1 cellular context compared by ENCODE assay signal in the genomic region with DNA sequence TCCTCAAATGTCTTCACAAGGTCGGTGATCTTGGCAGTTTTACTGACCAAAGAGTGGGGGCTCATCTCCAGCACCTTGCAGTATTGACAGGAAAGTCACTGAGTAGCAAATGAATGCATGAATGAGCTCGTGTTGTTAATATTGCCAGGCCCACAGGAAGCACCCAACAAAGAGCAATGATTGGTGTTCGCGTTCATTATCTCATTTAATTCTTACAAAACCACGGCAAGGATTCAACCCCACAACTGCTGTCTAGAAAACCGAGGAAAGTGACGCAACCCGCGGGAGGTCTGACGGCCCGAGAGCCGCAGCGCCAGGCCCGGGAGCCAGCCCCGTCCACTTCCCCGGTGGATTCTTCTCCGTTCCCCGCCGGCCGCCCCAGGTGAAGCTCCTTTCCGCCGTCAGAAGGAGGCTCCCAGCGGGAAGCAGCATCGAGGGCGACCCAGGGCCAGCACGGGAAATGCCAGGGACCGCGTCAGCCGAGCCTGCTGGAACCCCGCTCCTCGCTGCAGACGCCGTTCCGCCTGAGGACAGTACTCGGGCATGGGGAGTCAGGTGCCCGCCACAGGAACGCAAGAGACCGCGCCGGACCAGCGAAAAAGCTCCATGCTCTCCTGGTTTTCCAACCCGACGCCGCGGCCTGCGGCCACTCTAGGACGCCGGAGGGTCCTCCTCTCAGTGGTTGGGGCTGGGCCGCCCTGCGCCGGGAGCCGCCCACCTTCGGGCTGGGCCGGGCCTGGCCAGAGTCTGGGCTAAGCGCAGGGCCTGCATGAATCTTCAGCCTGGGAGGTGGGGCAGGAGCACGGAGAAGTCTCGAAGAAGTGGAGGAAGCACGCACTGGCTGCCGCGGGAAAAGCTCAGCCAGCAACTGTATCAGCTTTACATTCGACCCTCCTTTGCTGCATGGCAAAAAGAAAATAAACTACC.
TF ChIP-seq lines count a peak whose summit lies in the region.

No MANE protein-coding gene starts in this region.

TF ChIP-seq in K562, 482 proteins besides CTCF, POLR2A, EP300 and RAD21 (continued from another document and continues in another):
- TF ChIP-seq KDM4B (IDR thresholded peaks at IDR 0.05; ENCODE audit: borderline replicate concordance in 2 of 2, low read depth in 1 of 2) (0 out of 4 replicates have a peak, but pooled peaks of 1 of the 2 experiments have one; percentile 30), ATF1 (CRISPR knock-in tag; IDR thresholded peaks at IDR 0.05) (no peak), ATF1 (tag; IDR thresholded peaks at IDR 0.05) (peak; percentile 86), ZNF239 (CRISPR knock-in tag; IDR thresholded peaks at IDR 0.05) (peak; percentile 6), ATF7 (IDR thresholded peaks at IDR 0.05) (peak; percentile 68), NCOA6 (IDR thresholded peaks at IDR 0.05) (peak; percentile 96), HDAC3 (IDR thresholded peaks at IDR 0.05; ENCODE audit: borderline replicate concordance, partially characterized antibody) (no peak), SUPT5H (IDR thresholded peaks at IDR 0.05) (peak; percentile 90), MIER1 (IDR thresholded peaks at IDR 0.05; ENCODE audit: low read depth) (0 out of 2 replicates have a peak, but pooled peaks have one; percentile 28), ZNF584 (CRISPR knock-in tag; IDR thresholded peaks at IDR 0.05; ENCODE audit: low read depth) (no peak), SIX5 (IDR thresholded peaks at IDR 0.05; ENCODE audit: borderline replicate concordance in 1 of 2, insufficient read depth in 1 of 2, low read depth in 1 of 2, low read length in 2 of 2) (0 out of 4 replicates have a peak, but pooled peaks of 1 of the 2 experiments have one; percentile 8), ZC3H8 (IDR thresholded peaks at IDR 0.05) (0 out of 2 replicates have a peak, but pooled peaks have one; percentile 81), ZNF274 (IDR thresholded peaks at IDR 0.05; ENCODE audit: borderline replicate concordance, low read depth, low read length) (no peak), ZNF12 (CRISPR knock-in tag; IDR thresholded peaks at IDR 0.05) (no peak), ESRRB (CRISPR knock-in tag; IDR thresholded peaks at IDR 0.05; ENCODE audit: borderline replicate concordance) (no peak), ZNF347 (CRISPR knock-in tag; IDR thresholded peaks at IDR 0.05; ENCODE audit: low read depth) (no peak), LCOR (CRISPR knock-in tag; IDR thresholded peaks at IDR 0.05) (no peak; the same call in 1 of the 2 replicates), YY1 (IDR thresholded peaks at IDR 0.05; ENCODE audit: borderline replicate concordance in 1 of 3, control insufficient read depth in 1 of 3, extremely low read depth in 1 of 3, insufficient read depth in 3 of 3, insufficient read length in 1 of 3, insufficient replicate concordance in 2 of 3, low read depth in 1 of 3, low read length in 2 of 3) (peak in 2 of 3 experiments; percentile 72 to 87), NFATC3 (IDR thresholded peaks at IDR 0.05) (no peak), MAFK (IDR thresholded peaks at IDR 0.05; ENCODE audit: low read length) (no peak), HNRNPH1 (optimal IDR thresholded peaks at IDR 0.05; ENCODE audit: low read depth, low read length) (no peak), CREM (IDR thresholded peaks at IDR 0.05; ENCODE audit: low read depth) (peak; percentile 7; the same call in 1 of the 2 replicates), SRSF7 (optimal IDR thresholded peaks at IDR 0.05; ENCODE audit: low read depth, low read length) (no peak), SMAD3 (CRISPR knock-in tag; conservative IDR thresholded peaks at IDR 0.05) (no peak), FOXJ3 (CRISPR knock-in tag; IDR thresholded peaks at IDR 0.05) (no peak), CCNT2 (IDR thresholded peaks at IDR 0.05; ENCODE audit: borderline replicate concordance, extremely low read depth, insufficient read length, low read depth, low read length) (peak; percentile 92), POLR3A (IDR thresholded peaks at IDR 0.05; ENCODE audit: borderline replicate concordance, extremely low read depth, insufficient read depth, insufficient read length) (no peak), ZNF431 (CRISPR knock-in tag; IDR thresholded peaks at IDR 0.05) (no peak), ZNF253 (CRISPR knock-in tag; conservative IDR thresholded peaks at IDR 0.05) (no peak), ZNF696 (CRISPR knock-in tag; conservative IDR thresholded peaks at IDR 0.05) (no peak), NFRKB (IDR thresholded peaks at IDR 0.05; ENCODE audit: low read depth) (peak; percentile 80; the same call in 1 of the 2 replicates), ZZZ3 (IDR thresholded peaks at IDR 0.05) (no peak), SMAD2 (IDR thresholded peaks at IDR 0.05; ENCODE audit: low read depth, low read length) (no peak)
- TF ChIP-seq, protein P1, sequence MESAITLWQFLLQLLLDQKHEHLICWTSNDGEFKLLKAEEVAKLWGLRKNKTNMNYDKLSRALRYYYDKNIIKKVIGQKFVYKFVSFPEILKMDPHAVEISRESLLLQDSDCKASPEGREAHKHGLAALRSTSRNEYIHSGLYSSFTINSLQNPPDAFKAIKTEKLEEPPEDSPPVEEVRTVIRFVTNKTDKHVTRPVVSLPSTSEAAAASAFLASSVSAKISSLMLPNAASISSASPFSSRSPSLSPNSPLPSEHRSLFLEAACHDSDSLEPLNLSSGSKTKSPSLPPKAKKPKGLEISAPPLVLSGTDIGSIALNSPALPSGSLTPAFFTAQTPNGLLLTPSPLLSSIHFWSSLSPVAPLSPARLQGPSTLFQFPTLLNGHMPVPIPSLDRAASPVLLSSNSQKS (CRISPR knock-in tag; IDR thresholded peaks at IDR 0.05): no peak
- TF ChIP-seq, protein P2, sequence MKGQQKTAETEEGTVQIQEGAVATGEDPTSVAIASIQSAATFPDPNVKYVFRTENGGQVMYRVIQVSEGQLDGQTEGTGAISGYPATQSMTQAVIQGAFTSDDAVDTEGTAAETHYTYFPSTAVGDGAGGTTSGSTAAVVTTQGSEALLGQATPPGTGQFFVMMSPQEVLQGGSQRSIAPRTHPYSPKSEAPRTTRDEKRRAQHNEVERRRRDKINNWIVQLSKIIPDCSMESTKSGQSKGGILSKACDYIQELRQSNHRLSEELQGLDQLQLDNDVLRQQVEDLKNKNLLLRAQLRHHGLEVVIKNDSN (CRISPR knock-in tag; IDR thresholded peaks at IDR 0.05): no peak
- TF ChIP-seq, protein P3, sequence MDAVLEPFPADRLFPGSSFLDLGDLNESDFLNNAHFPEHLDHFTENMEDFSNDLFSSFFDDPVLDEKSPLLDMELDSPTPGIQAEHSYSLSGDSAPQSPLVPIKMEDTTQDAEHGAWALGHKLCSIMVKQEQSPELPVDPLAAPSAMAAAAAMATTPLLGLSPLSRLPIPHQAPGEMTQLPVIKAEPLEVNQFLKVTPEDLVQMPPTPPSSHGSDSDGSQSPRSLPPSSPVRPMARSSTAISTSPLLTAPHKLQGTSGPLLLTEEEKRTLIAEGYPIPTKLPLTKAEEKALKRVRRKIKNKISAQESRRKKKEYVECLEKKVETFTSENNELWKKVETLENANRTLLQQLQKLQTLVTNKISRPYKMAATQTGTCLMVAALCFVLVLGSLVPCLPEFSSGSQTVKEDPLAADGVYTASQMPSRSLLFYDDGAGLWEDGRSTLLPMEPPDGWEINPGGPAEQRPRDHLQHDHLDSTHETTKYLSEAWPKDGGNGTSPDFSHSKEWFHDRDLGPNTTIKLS (IDR thresholded peaks at IDR 0.05; ENCODE audit: borderline replicate concordance, low read depth): peak; percentile 70; the same call in 1 of the 2 replicates
- TF ChIP-seq, protein P4, sequence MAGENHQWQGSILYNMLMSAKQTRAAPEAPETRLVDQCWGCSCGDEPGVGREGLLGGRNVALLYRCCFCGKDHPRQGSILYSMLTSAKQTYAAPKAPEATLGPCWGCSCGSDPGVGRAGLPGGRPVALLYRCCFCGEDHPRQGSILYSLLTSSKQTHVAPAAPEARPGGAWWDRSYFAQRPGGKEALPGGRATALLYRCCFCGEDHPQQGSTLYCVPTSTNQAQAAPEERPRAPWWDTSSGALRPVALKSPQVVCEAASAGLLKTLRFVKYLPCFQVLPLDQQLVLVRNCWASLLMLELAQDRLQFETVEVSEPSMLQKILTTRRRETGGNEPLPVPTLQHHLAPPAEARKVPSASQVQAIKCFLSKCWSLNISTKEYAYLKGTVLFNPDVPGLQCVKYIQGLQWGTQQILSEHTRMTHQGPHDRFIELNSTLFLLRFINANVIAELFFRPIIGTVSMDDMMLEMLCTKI (IDR thresholded peaks at IDR 0.05; ENCODE audit: partially characterized antibody): no peak
- TF ChIP-seq, protein P5, sequence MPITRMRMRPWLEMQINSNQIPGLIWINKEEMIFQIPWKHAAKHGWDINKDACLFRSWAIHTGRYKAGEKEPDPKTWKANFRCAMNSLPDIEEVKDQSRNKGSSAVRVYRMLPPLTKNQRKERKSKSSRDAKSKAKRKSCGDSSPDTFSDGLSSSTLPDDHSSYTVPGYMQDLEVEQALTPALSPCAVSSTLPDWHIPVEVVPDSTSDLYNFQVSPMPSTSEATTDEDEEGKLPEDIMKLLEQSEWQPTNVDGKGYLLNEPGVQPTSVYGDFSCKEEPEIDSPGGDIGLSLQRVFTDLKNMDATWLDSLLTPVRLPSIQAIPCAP (CRISPR knock-in tag; IDR thresholded peaks at IDR 0.05; ENCODE audit: borderline replicate concordance): 0 out of 2 replicates have a peak, but pooled peaks have one; percentile 43
- TF ChIP-seq, protein P6, sequence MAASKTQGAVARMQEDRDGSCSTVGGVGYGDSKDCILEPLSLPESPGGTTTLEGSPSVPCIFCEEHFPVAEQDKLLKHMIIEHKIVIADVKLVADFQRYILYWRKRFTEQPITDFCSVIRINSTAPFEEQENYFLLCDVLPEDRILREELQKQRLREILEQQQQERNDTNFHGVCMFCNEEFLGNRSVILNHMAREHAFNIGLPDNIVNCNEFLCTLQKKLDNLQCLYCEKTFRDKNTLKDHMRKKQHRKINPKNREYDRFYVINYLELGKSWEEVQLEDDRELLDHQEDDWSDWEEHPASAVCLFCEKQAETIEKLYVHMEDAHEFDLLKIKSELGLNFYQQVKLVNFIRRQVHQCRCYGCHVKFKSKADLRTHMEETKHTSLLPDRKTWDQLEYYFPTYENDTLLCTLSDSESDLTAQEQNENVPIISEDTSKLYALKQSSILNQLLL (CRISPR knock-in tag; IDR thresholded peaks at IDR 0.05; ENCODE audit: borderline replicate concordance): no peak
- TF ChIP-seq, protein P7, sequence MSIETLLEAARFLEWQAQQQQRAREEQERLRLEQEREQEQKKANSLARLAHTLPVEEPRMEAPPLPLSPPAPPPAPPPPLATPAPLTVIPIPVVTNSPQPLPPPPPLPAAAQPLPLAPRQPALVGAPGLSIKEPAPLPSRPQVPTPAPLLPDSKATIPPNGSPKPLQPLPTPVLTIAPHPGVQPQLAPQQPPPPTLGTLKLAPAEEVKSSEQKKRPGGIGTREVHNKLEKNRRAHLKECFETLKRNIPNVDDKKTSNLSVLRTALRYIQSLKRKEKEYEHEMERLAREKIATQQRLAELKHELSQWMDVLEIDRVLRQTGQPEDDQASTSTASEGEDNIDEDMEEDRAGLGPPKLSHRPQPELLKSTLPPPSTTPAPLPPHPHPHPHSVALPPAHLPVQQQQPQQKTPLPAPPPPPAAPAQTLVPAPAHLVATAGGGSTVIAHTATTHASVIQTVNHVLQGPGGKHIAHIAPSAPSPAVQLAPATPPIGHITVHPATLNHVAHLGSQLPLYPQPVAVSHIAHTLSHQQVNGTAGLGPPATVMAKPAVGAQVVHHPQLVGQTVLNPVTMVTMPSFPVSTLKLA (conservative IDR thresholded peaks at IDR 0.05): peak; percentile 54 to 78
- TF ChIP-seq, protein P8, sequence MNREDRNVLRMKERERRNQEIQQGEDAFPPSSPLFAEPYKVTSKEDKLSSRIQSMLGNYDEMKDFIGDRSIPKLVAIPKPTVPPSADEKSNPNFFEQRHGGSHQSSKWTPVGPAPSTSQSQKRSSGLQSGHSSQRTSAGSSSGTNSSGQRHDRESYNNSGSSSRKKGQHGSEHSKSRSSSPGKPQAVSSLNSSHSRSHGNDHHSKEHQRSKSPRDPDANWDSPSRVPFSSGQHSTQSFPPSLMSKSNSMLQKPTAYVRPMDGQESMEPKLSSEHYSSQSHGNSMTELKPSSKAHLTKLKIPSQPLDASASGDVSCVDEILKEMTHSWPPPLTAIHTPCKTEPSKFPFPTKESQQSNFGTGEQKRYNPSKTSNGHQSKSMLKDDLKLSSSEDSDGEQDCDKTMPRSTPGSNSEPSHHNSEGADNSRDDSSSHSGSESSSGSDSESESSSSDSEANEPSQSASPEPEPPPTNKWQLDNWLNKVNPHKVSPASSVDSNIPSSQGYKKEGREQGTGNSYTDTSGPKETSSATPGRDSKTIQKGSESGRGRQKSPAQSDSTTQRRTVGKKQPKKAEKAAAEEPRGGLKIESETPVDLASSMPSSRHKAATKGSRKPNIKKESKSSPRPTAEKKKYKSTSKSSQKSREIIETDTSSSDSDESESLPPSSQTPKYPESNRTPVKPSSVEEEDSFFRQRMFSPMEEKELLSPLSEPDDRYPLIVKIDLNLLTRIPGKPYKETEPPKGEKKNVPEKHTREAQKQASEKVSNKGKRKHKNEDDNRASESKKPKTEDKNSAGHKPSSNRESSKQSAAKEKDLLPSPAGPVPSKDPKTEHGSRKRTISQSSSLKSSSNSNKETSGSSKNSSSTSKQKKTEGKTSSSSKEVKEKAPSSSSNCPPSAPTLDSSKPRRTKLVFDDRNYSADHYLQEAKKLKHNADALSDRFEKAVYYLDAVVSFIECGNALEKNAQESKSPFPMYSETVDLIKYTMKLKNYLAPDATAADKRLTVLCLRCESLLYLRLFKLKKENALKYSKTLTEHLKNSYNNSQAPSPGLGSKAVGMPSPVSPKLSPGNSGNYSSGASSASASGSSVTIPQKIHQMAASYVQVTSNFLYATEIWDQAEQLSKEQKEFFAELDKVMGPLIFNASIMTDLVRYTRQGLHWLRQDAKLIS (CRISPR knock-in tag; IDR thresholded peaks at IDR 0.05): 0 out of 2 replicates have a peak, but pooled peaks have one; percentile 24
- TF ChIP-seq, protein P9, sequence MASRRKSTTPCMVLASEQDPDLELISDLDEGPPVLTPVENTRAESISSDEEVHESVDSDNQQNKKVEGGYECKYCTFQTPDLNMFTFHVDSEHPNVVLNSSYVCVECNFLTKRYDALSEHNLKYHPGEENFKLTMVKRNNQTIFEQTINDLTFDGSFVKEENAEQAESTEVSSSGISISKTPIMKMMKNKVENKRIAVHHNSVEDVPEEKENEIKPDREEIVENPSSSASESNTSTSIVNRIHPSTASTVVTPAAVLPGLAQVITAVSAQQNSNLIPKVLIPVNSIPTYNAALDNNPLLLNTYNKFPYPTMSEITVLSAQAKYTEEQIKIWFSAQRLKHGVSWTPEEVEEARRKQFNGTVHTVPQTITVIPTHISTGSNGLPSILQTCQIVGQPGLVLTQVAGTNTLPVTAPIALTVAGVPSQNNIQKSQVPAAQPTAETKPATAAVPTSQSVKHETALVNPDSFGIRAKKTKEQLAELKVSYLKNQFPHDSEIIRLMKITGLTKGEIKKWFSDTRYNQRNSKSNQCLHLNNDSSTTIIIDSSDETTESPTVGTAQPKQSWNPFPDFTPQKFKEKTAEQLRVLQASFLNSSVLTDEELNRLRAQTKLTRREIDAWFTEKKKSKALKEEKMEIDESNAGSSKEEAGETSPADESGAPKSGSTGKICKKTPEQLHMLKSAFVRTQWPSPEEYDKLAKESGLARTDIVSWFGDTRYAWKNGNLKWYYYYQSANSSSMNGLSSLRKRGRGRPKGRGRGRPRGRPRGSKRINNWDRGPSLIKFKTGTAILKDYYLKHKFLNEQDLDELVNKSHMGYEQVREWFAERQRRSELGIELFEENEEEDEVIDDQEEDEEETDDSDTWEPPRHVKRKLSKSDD (conservative IDR thresholded peaks at IDR 0.05; ENCODE audit: low read length): no peak
- TF ChIP-seq, protein P10, sequence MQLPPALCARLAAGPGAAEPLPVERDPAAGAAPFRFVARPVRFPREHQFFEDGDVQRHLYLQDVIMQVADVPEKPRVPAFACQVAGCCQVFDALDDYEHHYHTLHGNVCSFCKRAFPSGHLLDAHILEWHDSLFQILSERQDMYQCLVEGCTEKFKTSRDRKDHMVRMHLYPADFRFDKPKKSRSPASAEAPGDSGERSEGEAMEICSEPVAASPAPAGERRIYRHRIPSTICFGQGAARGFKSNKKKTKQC (CRISPR knock-in tag; IDR thresholded peaks at IDR 0.05): peak; percentile 74
